ENCODE assay signal across 1 cellular context in genomic region chr2:41949541-41950439, GRCh38.
TF ChIP-seq lines count a peak whose summit lies in the region.

No MANE protein-coding gene starts in this region.

TF ChIP-seq in GM23338, 12 proteins besides CTCF, POLR2A, EP300 and RAD21 (continued from another document):
- TF ChIP-seq, protein P1, sequence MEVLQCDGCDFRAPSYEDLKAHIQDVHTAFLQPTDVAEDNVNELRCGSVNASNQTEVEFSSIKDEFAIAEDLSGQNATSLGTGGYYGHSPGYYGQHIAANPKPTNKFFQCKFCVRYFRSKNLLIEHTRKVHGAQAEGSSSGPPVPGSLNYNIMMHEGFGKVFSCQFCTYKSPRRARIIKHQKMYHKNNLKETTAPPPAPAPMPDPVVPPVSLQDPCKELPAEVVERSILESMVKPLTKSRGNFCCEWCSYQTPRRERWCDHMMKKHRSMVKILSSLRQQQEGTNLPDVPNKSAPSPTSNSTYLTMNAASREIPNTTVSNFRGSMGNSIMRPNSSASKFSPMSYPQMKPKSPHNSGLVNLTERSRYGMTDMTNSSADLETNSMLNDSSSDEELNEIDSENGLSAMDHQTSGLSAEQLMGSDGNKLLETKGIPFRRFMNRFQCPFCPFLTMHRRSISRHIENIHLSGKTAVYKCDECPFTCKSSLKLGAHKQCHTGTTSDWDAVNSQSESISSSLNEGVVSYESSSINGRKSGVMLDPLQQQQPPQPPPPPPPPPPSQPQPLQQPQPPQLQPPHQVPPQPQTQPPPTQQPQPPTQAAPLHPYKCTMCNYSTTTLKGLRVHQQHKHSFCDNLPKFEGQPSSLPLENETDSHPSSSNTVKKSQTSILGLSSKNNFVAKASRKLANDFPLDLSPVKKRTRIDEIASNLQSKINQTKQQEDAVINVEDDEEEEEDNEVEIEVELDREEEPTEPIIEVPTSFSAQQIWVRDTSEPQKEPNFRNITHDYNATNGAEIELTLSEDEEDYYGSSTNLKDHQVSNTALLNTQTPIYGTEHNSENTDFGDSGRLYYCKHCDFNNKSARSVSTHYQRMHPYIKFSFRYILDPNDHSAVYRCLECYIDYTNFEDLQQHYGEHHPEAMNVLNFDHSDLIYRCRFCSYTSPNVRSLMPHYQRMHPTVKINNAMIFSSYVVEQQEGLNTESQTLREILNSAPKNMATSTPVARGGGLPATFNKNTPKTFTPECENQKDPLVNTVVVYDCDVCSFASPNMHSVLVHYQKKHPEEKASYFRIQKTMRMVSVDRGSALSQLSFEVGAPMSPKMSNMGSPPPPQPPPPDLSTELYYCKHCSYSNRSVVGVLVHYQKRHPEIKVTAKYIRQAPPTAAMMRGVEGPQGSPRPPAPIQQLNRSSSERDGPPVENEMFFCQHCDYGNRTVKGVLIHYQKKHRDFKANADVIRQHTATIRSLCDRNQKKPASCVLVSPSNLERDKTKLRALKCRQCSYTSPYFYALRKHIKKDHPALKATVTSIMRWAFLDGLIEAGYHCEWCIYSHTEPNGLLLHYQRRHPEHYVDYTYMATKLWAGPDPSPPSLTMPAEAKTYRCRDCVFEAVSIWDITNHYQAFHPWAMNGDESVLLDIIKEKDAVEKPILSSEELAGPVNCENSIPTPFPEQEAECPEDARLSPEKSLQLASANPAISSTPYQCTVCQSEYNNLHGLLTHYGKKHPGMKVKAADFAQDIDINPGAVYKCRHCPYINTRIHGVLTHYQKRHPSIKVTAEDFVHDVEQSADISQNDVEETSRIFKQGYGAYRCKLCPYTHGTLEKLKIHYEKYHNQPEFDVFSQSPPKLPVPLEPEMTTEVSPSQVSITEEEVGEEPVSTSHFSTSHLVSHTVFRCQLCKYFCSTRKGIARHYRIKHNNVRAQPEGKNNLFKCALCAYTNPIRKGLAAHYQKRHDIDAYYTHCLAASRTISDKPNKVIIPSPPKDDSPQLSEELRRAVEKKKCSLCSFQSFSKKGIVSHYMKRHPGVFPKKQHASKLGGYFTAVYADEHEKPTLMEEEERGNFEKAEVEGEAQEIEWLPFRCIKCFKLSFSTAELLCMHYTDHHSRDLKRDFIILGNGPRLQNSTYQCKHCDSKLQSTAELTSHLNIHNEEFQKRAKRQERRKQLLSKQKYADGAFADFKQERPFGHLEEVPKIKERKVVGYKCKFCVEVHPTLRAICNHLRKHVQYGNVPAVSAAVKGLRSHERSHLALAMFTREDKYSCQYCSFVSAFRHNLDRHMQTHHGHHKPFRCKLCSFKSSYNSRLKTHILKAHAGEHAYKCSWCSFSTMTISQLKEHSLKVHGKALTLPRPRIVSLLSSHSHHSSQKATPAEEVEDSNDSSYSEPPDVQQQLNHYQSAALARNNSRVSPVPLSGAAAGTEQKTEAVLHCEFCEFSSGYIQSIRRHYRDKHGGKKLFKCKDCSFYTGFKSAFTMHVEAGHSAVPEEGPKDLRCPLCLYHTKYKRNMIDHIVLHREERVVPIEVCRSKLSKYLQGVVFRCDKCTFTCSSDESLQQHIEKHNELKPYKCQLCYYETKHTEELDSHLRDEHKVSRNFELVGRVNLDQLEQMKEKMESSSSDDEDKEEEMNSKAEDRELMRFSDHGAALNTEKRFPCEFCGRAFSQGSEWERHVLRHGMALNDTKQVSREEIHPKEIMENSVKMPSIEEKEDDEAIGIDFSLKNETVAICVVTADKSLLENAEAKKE (CRISPR knock-in tag; IDR thresholded peaks at IDR 0.05): no peak
- no peak for TF ChIP-seq EZH2phosphoT487 (IDR thresholded peaks at IDR 0.05; ENCODE audit: unreplicated experiment)
- TF ChIP-seq ZNF114 (CRISPR knock-in tag; IDR thresholded peaks at IDR 0.05): no peak
- TF ChIP-seq ZNF331 (CRISPR knock-in tag; IDR thresholded peaks at IDR 0.05; ENCODE audit: low read depth): no peak
